Comparison of ENCODE assay signal across 15 cellular contexts in genomic region chr19:4712771-4713170, GRCh38. TPM values are rescaled to one million over a fixed set of nuclear protein-coding genes. Genes with fewer than 3 reads are reported as not detected.
DNase-seq lines count a peak whose midpoint lies in the region; ATAC-seq and TF ChIP-seq lines count a peak whose summit lies in the region.
"Had no signal": no experiment of that assay in that cellular context is flagged by ENCODE, and none has a peak within 500 bp of the region (broad histone marks: within the 10 kb centered on the region; RNA-seq: fewer than 3 reads in every experiment).

No MANE protein-coding gene starts in this region.

- H3K79me2 ChIP-seq in HCT116 (ENCODE audit: insufficient read depth, low read length) (peaks cover 44% of the 10 kb centered on the region; the same call in 1 of the 2 replicates), smooth muscle cell (ENCODE audit: low read depth) (no peaks in the 10 kb centered on the region)

- CTCF ChIA-PET in HCT116 (lab: Charles Lee) (interaction anchor here (0.8 to 1.3 kb wide), 2 partner anchors 36 to 78 kb away, joined by 4 to 7 read pairs; partner anchors contain the start of gene FEM1A), MCF 10A (lab: Yijun Ruan, JAX) (interaction anchor here (0.5 to 1.3 kb wide), 3 partner anchors 12 to 28 kb away, joined by 3 to 4 read pairs (median 3); no protein-coding TSS in a partner anchor)

- H3K9ac ChIP-seq in HCT116 (ENCODE audit: low read length) = peak overlapping the region; percentile 79
- H3K9ac ChIP-seq in smooth muscle cell (ENCODE audit: low read depth) = no peak overlapping the region

- peaks cover 18 to 37% of the 10 kb centered on the region in 2 experiments for H3K4me1 ChIP-seq in HCT116 (ENCODE audit: control insufficient read depth in 1 of 2, insufficient read depth in 2 of 2, low read length in 2 of 2)
- peaks cover 0 to 96% (median 47%) of the 10 kb centered on the region in 4 donors for H3K4me1 ChIP-seq in right lobe of liver
- H3K4me1 ChIP-seq in smooth muscle cell (ENCODE audit: low read depth) = no peaks in the 10 kb centered on the region

- peak overlapping the region; percentile 91 for H3K27ac ChIP-seq in HCT116 (ENCODE audit: low read depth, low read length)
- peak overlapping the region; percentile 43 to 99 (median 68) for H3K27ac ChIP-seq in right lobe of liver
- peak overlapping the region; percentile 53 for H3K27ac ChIP-seq in smooth muscle cell (ENCODE audit: low read depth)

- no peaks in the 10 kb centered on the region for H3K9me3 Mint-ChIP-seq in MCF 10A (ENCODE audit: unreplicated experiment)
- no peaks in the 10 kb centered on the region for H3K9me3 Mint-ChIP-seq in activated naive CD8-positive, alpha-beta T cell treated with anti-CD3 and anti-CD28 coated beads, Interleukin-2, amount 50 U/mL, for 24 hours
- H3K9me3 Mint-ChIP-seq: activated naive CD8-positive, alpha-beta T cell treated with anti-CD3 and anti-CD28 coated beads for 36 hours; IgD-negative memory B cell; naive B cell; T-helper 2 cell treated with Interferon-gamma antibody and Interleukin-4, amounts not matched to agents 5 μg/mL and 100 μg/mL, for 36 hours had no signal

- TF ChIP-seq RAD21 in HCT116 (IDR thresholded peaks at IDR 0.05; ENCODE audit: low read depth) = no peak

- peak overlapping the region; percentile 90 for H3K27ac Mint-ChIP-seq in MCF 10A (ENCODE audit: low read depth, unreplicated experiment)
- no peak overlapping the region for H3K27ac Mint-ChIP-seq in activated naive CD8-positive, alpha-beta T cell treated with anti-CD3 and anti-CD28 coated beads, Interleukin-2, amount 50 U/mL, for 24 hours
- H3K27ac Mint-ChIP-seq: activated naive CD8-positive, alpha-beta T cell treated with anti-CD3 and anti-CD28 coated beads for 36 hours; IgD-negative memory B cell; naive B cell had no signal

- intact Hi-C loops in HCT116 (cut with micrococcal nuclease) (no loop called here), MCF 10A (cut with micrococcal nuclease) (loop anchor here (1.0 kb wide), 2 partner anchors 12 to 18 kb away; no protein-coding TSS in a partner anchor), right lobe of liver (cut with DNase I) (no loop called here)

- H3K4me1 Mint-ChIP-seq in MCF 10A (ENCODE audit: insufficient read depth, unreplicated experiment) = peaks cover 31% of the 10 kb centered on the region
- peaks cover 9% of the 10 kb centered on the region for H3K4me1 Mint-ChIP-seq in activated naive CD8-positive, alpha-beta T cell treated with anti-CD3 and anti-CD28 coated beads, Interleukin-2, amount 50 U/mL, for 24 hours

- no peaks in the 10 kb centered on the region for H4K20me1 ChIP-seq in HCT116 (ENCODE audit: insufficient read depth)
- no peaks in the 10 kb centered on the region for H4K20me1 ChIP-seq in smooth muscle cell (ENCODE audit: low read depth)

- H3K9me2 ChIP-seq in HCT116 (ENCODE audit: insufficient read depth) = no peaks in the 10 kb centered on the region

- BruUV-seq in HCT116 (replicated peaks; lab: Mats Ljungman, UMichigan) (no TSS peak), MCF 10A (replicated peaks; lab: Mats Ljungman, UMichigan) (no TSS peak)

- H3K4me3 ChIP-seq in HCT116 (replicated peaks in 1 of 2; ENCODE audit: low read depth in 1 of 2, low read length in 2 of 2) = peak overlapping the region; percentile 37 to 43; a peak in 2 of 4 replicates
- H3K4me3 ChIP-seq in right lobe of liver = no peak overlapping the region
- H3K4me3 ChIP-seq in smooth muscle cell = no peak overlapping the region

- no peak for DNase-seq in HCT116 (ENCODE audit: low read depth, low spot score)
- DNase-seq in MCF 10A (ENCODE audit: unreplicated experiment) = no peak
- no peak for DNase-seq in right lobe of liver
- no peak for DNase-seq in smooth muscle cell (lab: John Stamatoyannopoulos, UW; ENCODE audit: unreplicated experiment)
- DNase-seq in activated naive CD8-positive, alpha-beta T cell treated with anti-CD3 and anti-CD28 coated beads, Interleukin-2, amount 50 U/mL, for 24 hours = no peak
- no peak for DNase-seq in COLO829 (ENCODE audit: low spot score)
- DNase-seq in NOMO-1 treated with DMSO at 0.1 percent for 48 hours (lab: John Stamatoyannopoulos, UW; ENCODE audit: unreplicated experiment) = no peak
- DNase-seq: activated CD4-positive, alpha-beta T cell treated with anti-CD3 and anti-CD28 coated beads for 48 hours; activated naive CD8-positive, alpha-beta T cell treated with anti-CD3 and anti-CD28 coated beads for 36 hours; activated T-cell treated with anti-CD3 and anti-CD28 coated beads, Interleukin-2, amount 50 U/mL, for 1 hour; naive B cell; stimulated activated naive CD4-positive, alpha-beta T cell had no signal

- H3K36me3 ChIP-seq in HCT116 (ENCODE audit: control insufficient read depth in 1 of 2, insufficient read depth in 2 of 2, low read length in 2 of 2) (peaks cover 7 to 64% of the 10 kb centered on the region in 2 experiments; a peak in 3 of 4 replicates), right lobe of liver (peaks cover 0 to 51% (median 17%) of the 10 kb centered on the region in 4 donors), smooth muscle cell (ENCODE audit: low read depth) (no peaks in the 10 kb centered on the region)

- POLR2A ChIA-PET in HCT116 (lab: Charles Lee) (interaction anchor here (1.0 to 1.3 kb wide), 3 partner anchors 12 to 977 kb away, joined by 4 read pairs; partner anchors contain the start of gene RPL36), MCF 10A (lab: Yijun Ruan, JAX) (interaction anchor here (0.6 to 5.0 kb wide), 8 partner anchors 9 to 370 kb away, joined by 3 to 62 read pairs (median 10); partner anchors contain the start of genes DPP9, FEM1A, KDM4B and MYDGF)

- peak overlapping the region; percentile 81 for H3K4me2 ChIP-seq in HCT116 (ENCODE audit: low read length)
- no peak overlapping the region for H3K4me2 ChIP-seq in smooth muscle cell

- no peak for TF ChIP-seq CTCF in HCT116 (IDR thresholded peaks at IDR 0.05 in 2 of 3, conservative IDR thresholded peaks at IDR 0.05 in 1 of 3; ENCODE audit: borderline replicate concordance in 1 of 3, insufficient read depth in 1 of 3, low read depth in 2 of 3, low read length in 2 of 3)
- no peak for TF ChIP-seq CTCF in MCF 10A (IDR thresholded peaks at IDR 0.05; ENCODE audit: unreplicated experiment)
- peak in 2 of 4 donors; percentile 13 to 21 for TF ChIP-seq CTCF in right lobe of liver (IDR thresholded peaks at IDR 0.05)
- TF ChIP-seq CTCF in smooth muscle cell (IDR thresholded peaks at IDR 0.05; ENCODE audit: borderline replicate concordance, insufficient read depth, poor library complexity, severe bottlenecking) = no peak

- peaks cover 81% of the 10 kb centered on the region for H3K36me3 Mint-ChIP-seq in MCF 10A (ENCODE audit: insufficient read depth, unreplicated experiment)
- H3K36me3 Mint-ChIP-seq in activated naive CD8-positive, alpha-beta T cell treated with anti-CD3 and anti-CD28 coated beads, Interleukin-2, amount 50 U/mL, for 24 hours (ENCODE audit: low read depth) = peaks cover 24% of the 10 kb centered on the region

- H3K4me3 Mint-ChIP-seq in MCF 10A (ENCODE audit: unreplicated experiment) = peak overlapping the region; percentile 70
- H3K4me3 Mint-ChIP-seq in activated naive CD8-positive, alpha-beta T cell treated with anti-CD3 and anti-CD28 coated beads, Interleukin-2, amount 50 U/mL, for 24 hours = no peak overlapping the region
- H3K4me3 Mint-ChIP-seq: activated naive CD8-positive, alpha-beta T cell treated with anti-CD3 and anti-CD28 coated beads for 36 hours; IgD-negative memory B cell; naive B cell; T-helper 2 cell treated with Interferon-gamma antibody and Interleukin-4, amounts not matched to agents 5 μg/mL and 100 μg/mL, for 36 hours had no signal

- no peaks in the 10 kb centered on the region for H3F3A ChIP-seq in smooth muscle cell (ENCODE audit: low read depth)

- H2AFZ ChIP-seq in HCT116 (ENCODE audit: low read depth, low read length, poor library complexity, severe bottlenecking) (no peak overlapping the region), smooth muscle cell (ENCODE audit: low read depth) (no peak overlapping the region)

- H3K27me3 ChIP-seq in HCT116 (ENCODE audit: insufficient read depth, low read length) (no peaks in the 10 kb centered on the region), right lobe of liver (no peaks in the 10 kb centered on the region), smooth muscle cell (ENCODE audit: low read depth) (no peaks in the 10 kb centered on the region)

- ATAC-seq in HCT116 (peak; percentile 2; the same call in 1 of the 2 replicates), right lobe of liver (no peak), HG02678 (IDR thresholded peaks at IDR 0.05; ENCODE audit: unreplicated experiment) (no peak)
- ATAC-seq in activated naive CD8-positive, alpha-beta T cell treated with anti-CD3 and anti-CD28 coated beads, Interleukin-2, amount 50 U/mL, for 24 hours = no peak

- no peak for TF ChIP-seq POLR2A in HCT116 (IDR thresholded peaks at IDR 0.05; ENCODE audit: borderline replicate concordance, extremely low read depth, insufficient read depth, insufficient read length)
- no peak for TF ChIP-seq POLR2A in right lobe of liver (IDR thresholded peaks at IDR 0.05)

- RAD21 ChIA-PET in HCT116 (lab: Charles Lee; ENCODE audit: low non-redundant PET in 1 of 2, low total read pairs in 2 of 2, uncharacterized antibody in 2 of 2, unreplicated experiment in 2 of 2) = no interaction called here

- WGBS in right lobe of liver (ENCODE audit: insufficient coverage, low coverage, low lambda C conversion rate, missing lambda C conversion rate) = 71% methylated on average over 5 of the region's 14 CpGs
- 99% methylated on average over 14 of the region's 14 CpGs for WGBS in smooth muscle cell (ENCODE audit: low lambda C conversion rate)

- no peaks in the 10 kb centered on the region for H3K27me3 Mint-ChIP-seq in MCF 10A (ENCODE audit: insufficient read depth, unreplicated experiment)
- H3K27me3 Mint-ChIP-seq in activated naive CD8-positive, alpha-beta T cell treated with anti-CD3 and anti-CD28 coated beads, Interleukin-2, amount 50 U/mL, for 24 hours = no peaks in the 10 kb centered on the region
- H3K27me3 Mint-ChIP-seq: activated naive CD8-positive, alpha-beta T cell treated with anti-CD3 and anti-CD28 coated beads for 36 hours; IgD-negative memory B cell; naive B cell had no signal

- no peaks in the 10 kb centered on the region for H3K9me3 ChIP-seq in HCT116 (ENCODE audit: control insufficient read depth in 1 of 2, insufficient read depth in 1 of 2, low read depth in 1 of 2, low read length in 2 of 2)
- H3K9me3 ChIP-seq in right lobe of liver = no peaks in the 10 kb centered on the region
- H3K9me3 ChIP-seq in smooth muscle cell (replicated peaks; ENCODE audit: low read depth) = no peaks in the 10 kb centered on the region

TF ChIP-seq in HCT116, 20 proteins besides CTCF, POLR2A, EP300 and RAD21 (continues in another document):
- TF ChIP-seq EGR1 (IDR thresholded peaks at IDR 0.05; ENCODE audit: low read depth) (no peak), EZH2 (IDR thresholded peaks at IDR 0.05) (no peak)

RNA-seq across cellular contexts. Expression of gene DPP9, which starts 10.9 kb away (rescaled TPM):
- total RNA-seq in HCT116 (2021; ENCODE audit: unreplicated experiment) = 67.6 TPM
- 48.1 and 49.6 TPM in 2 replicates for polyA plus RNA-seq in HCT116 (2012)
- total RNA-seq in MCF 10A (2022) = 90.6 and 100 TPM in 2 replicates
- total RNA-seq in right lobe of liver = 100 to 1,000 TPM in 1 of 6 experiments, 10 to 100 TPM in 5; 47.3 to 118 (median 54.5) TPM
- 13.0 and 44.3 TPM in 2 replicates for total RNA-seq in smooth muscle cell
- polyA plus RNA-seq in smooth muscle cell = 26.3 and 36.6 TPM in 2 replicates

RNA-seq across cellular contexts. Expression of gene MYDGF, which starts 42.6 kb away (rescaled TPM):
- total RNA-seq in HCT116 (2021; ENCODE audit: unreplicated experiment) = 110 TPM
- 225 and 280 TPM in 2 replicates for polyA plus RNA-seq in HCT116 (2012)
- 188 and 231 TPM in 2 replicates for total RNA-seq in MCF 10A (2022)
- total RNA-seq in right lobe of liver = 10 to 100 TPM; 58.2 to 98.7 (median 72.2) TPM
- total RNA-seq in smooth muscle cell = 145 and 188 TPM in 2 replicates
- 651 and 680 TPM in 2 replicates for polyA plus RNA-seq in smooth muscle cell

Comparison
In these comparisons a context has a peak if more than half of its experiments do, and no peak if none do; other contexts are left out.
1. H3K4me3 ChIP-seq: peak in HCT116 (2 of 2); none in right lobe of liver (0 of 3) and smooth muscle cell (single experiment).
2. Peak in every context shown above with its lines, with median percentiles within 50 percentile points of each other: H3K27ac ChIP-seq.